Comparison of ENCODE assay signal across 11 cellular contexts in genomic region chr11:121572581-121573059, GRCh38.
DNase-seq lines count a peak whose midpoint lies in the region; ATAC-seq and TF ChIP-seq lines count a peak whose summit lies in the region.
"Had no signal": no experiment of that assay in that cellular context is flagged by ENCODE, and none has a peak within 500 bp of the region (broad histone marks: within the 10 kb centered on the region; RNA-seq: fewer than 3 reads in every experiment).

No MANE protein-coding gene starts in this region.

- H3K4me1 Mint-ChIP-seq in CD4-positive, alpha-beta T cell (ENCODE audit: low read depth): no peaks in the 10 kb centered on the region
- H3K4me1 Mint-ChIP-seq in H9: peaks cover 0 to 9% of the 10 kb centered on the region in 2 experiments; a peak in 2 of 4 replicates

- H3K79me1 ChIP-seq in H9 (ENCODE audit: insufficient read depth, low read depth, low read length, poor library complexity, severe bottlenecking): no peaks in the 10 kb centered on the region

- DNase-seq in CD4-positive, alpha-beta T cell: no peak
- DNase-seq in H9 (no peak), WERI-Rb-1 (peak; percentile 29), medulla oblongata (ENCODE audit: extremely low spot score) (peak; percentile 86)
- DNase-seq: H7; mesendoderm; psoas muscle; stimulated activated CD4-positive, alpha-beta T cell treated with anti-CD3 and anti-CD28 coated beads, Interleukin-4, amount 100 ng/mL, for 4 hours had no signal

- H3K27me3 ChIP-seq in CD4-positive, alpha-beta T cell (ENCODE audit: control insufficient read depth, insufficient read depth, low read length): no peaks in the 10 kb centered on the region
- H3K27me3 ChIP-seq in H9 (ENCODE audit: insufficient read depth, low read length) (no peaks in the 10 kb centered on the region), WERI-Rb-1 (ENCODE audit: insufficient read depth, low read depth, severe bottlenecking) (no peaks in the 10 kb centered on the region)

- H3K14ac ChIP-seq in H9 (ENCODE audit: insufficient read depth, low read length): no peak overlapping the region

- H3K4ac ChIP-seq in H9 (ENCODE audit: low read depth, low read length): no peak overlapping the region

- H3K23me2 ChIP-seq in H9 (ENCODE audit: insufficient read length, low read depth, low read length, poor library complexity, severe bottlenecking): no peaks in the 10 kb centered on the region

- H3K56ac ChIP-seq in H9 (ENCODE audit: insufficient read length, low read depth, low read length): no peak overlapping the region

- no peak for TF ChIP-seq CTCF in CD4-positive, alpha-beta T cell (IDR thresholded peaks at IDR 0.05)
- TF ChIP-seq CTCF in H9 (conservative IDR thresholded peaks at IDR 0.05) (no peak), WERI-Rb-1 (IDR thresholded peaks at IDR 0.05; ENCODE audit: low read depth, low read length) (no peak)

- H3K4me1 ChIP-seq in H9 (ENCODE audit: insufficient read depth, low read length): no peaks in the 10 kb centered on the region
- H3K4me1 ChIP-seq: psoas muscle had no signal

- H4K8ac ChIP-seq in H9 (replicated peaks; ENCODE audit: insufficient read length, low read depth, low read length): no peak overlapping the region

- H3K36me3 Mint-ChIP-seq in CD4-positive, alpha-beta T cell (ENCODE audit: low read depth): peaks cover 100% of the 10 kb centered on the region
- peaks cover 45 to 85% (median 79%) of the 10 kb centered on the region in 3 experiments for H3K36me3 Mint-ChIP-seq in H9 (ENCODE audit: insufficient read depth in 1 of 3, low read depth in 3 of 3)

- no peak overlapping the region for H4K91ac ChIP-seq in H9 (ENCODE audit: insufficient read length, low read depth, low read length)

- H3K27ac Mint-ChIP-seq in CD4-positive, alpha-beta T cell: peak overlapping the region; percentile 69
- H3K27ac Mint-ChIP-seq in H9: peak overlapping the region in 2 of 3 experiments; percentile 62 to 86; a peak in 4 of 7 replicates

- no peak overlapping the region for H4K5ac ChIP-seq in H9 (ENCODE audit: insufficient read length, low read depth, low read length)

- H3K9ac ChIP-seq in H9 (ENCODE audit: extremely low read depth, insufficient read length, low read length): no peak overlapping the region

- no peaks in the 10 kb centered on the region for H3K9me3 ChIP-seq in CD4-positive, alpha-beta T cell (ENCODE audit: control insufficient read depth, low read length)
- H3K9me3 ChIP-seq in H9 (ENCODE audit: control insufficient read depth, low read depth, low read length) (no peaks in the 10 kb centered on the region), WERI-Rb-1 (ENCODE audit: severe bottlenecking) (no peaks in the 10 kb centered on the region)
- H3K9me3 ChIP-seq: psoas muscle had no signal

- H2BK15ac ChIP-seq in H9 (ENCODE audit: low read depth, low read length): no peak overlapping the region

- no peaks in the 10 kb centered on the region for H4K20me1 ChIP-seq in H9 (ENCODE audit: control insufficient read depth, insufficient read depth, insufficient read length)

- H3K79me2 ChIP-seq in H9 (ENCODE audit: insufficient read depth, low read length): no peaks in the 10 kb centered on the region

- no peaks in the 10 kb centered on the region for H3K36me3 ChIP-seq in WERI-Rb-1

- H2AK5ac ChIP-seq in H9 (ENCODE audit: insufficient read length, low read length): no peak overlapping the region

- no peak overlapping the region for H3T11ph ChIP-seq in H9 (ENCODE audit: low read length)

- H3K9me3 Mint-ChIP-seq in CD4-positive, alpha-beta T cell: no peaks in the 10 kb centered on the region
- H3K9me3 Mint-ChIP-seq in H9: no peaks in the 10 kb centered on the region

- no peak overlapping the region for H3K4me3 Mint-ChIP-seq in CD4-positive, alpha-beta T cell
- H3K4me3 Mint-ChIP-seq in H9: no peak overlapping the region

- WGBS in H9 (ENCODE audit: extremely low coverage, insufficient read length, low lambda C conversion rate): no CpG with 5 or more reads among the region's 11 CpGs

- no peak overlapping the region for H2BK5ac ChIP-seq in H9 (ENCODE audit: insufficient read length, low read length)

- POLR2A ChIA-PET in CD4-positive, alpha-beta T cell (lab: Charles Lee): no interaction called here

- no peak overlapping the region for H3K4me2 ChIP-seq in H9 (ENCODE audit: insufficient read depth, insufficient read length, low read length)

- no peak overlapping the region for H2AFZ ChIP-seq in H9 (ENCODE audit: low read length)

- no peak overlapping the region for H2BK20ac ChIP-seq in H9 (ENCODE audit: low read depth, low read length, poor library complexity, severe bottlenecking)

- H3K4me3 ChIP-seq in WERI-Rb-1 (ENCODE audit: low read depth, low read length): no peak overlapping the region
- H3K4me3 ChIP-seq: psoas muscle had no signal

- no peak overlapping the region for H2BK12ac ChIP-seq in H9 (ENCODE audit: insufficient read length, low read depth, low read length)

- H3K27me3 Mint-ChIP-seq in CD4-positive, alpha-beta T cell: no peaks in the 10 kb centered on the region
- H3K27me3 Mint-ChIP-seq in H9 (ENCODE audit: low read depth): no peaks in the 10 kb centered on the region

- no peak overlapping the region for H2BK120ac ChIP-seq in H9 (ENCODE audit: low read depth, low read length, poor library complexity, severe bottlenecking)

- no peak overlapping the region for H3K27ac ChIP-seq in CD4-positive, alpha-beta T cell (ENCODE audit: low read depth, low read length)
- H3K27ac ChIP-seq in H9 (ENCODE audit: insufficient read length, low read depth, low read length) (no peak overlapping the region), WERI-Rb-1 (no peak overlapping the region)
- H3K27ac ChIP-seq: psoas muscle had no signal

- no peak for ATAC-seq in CD4-positive, alpha-beta T cell (ENCODE audit: poor library complexity)
- no peak for ATAC-seq in GM18867 (IDR thresholded peaks at IDR 0.05; ENCODE audit: unreplicated experiment)
- ATAC-seq in HG02759 (IDR thresholded peaks at IDR 0.05; ENCODE audit: unreplicated experiment): no peak
- no peak for ATAC-seq in GM21528 (IDR thresholded peaks at IDR 0.05; ENCODE audit: low FRiP score, unreplicated experiment)
- ATAC-seq: psoas muscle had no signal

- CTCF ChIA-PET in CD4-positive, alpha-beta T cell (lab: Charles Lee): no interaction called here

- no peak overlapping the region for H3K18ac ChIP-seq in H9 (ENCODE audit: insufficient read length, low read depth, low read length)

- no peak overlapping the region for H3K23ac ChIP-seq in H9 (ENCODE audit: insufficient read length, low read depth, low read length)

- intact Hi-C loops in CD4-positive, alpha-beta T cell (cut with DNase I, micrococcal nuclease): no loop called here

Comparison
In these comparisons a context has a peak if more than half of its experiments do, and no peak if none do; other contexts are left out.
1. DNase-seq: peak in WERI-Rb-1 (single experiment) and medulla oblongata (single experiment); none in CD4-positive, alpha-beta T cell (0 of 10) and H9 (single experiment).